17 cellular contexts compared by ENCODE assay signal in the genomic region with DNA sequence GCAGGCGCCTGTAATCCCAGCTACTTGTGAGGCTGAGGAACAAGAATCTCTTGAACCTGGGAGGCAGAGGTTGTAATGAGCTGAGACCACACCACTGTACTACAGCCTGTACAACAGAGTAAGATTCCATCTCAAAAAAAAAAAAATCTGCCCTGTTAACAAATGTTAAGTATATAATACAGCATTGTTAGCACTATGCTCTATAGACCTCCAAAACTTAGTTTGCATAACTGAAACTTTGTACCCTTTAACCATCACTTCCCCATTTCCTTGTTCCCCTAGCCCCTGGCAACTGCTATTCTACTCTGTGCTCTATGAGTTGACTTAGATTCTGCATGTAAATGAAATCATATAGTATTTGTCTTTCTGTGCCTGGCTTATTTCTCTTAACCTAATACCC.
DNase-seq lines count a peak whose midpoint lies in the region; ATAC-seq lines count a peak whose summit lies in the region.
"Had no signal": no experiment of that assay in that cellular context is flagged by ENCODE, and none has a peak within 500 bp of the region (broad histone marks: within the 10 kb centered on the region; RNA-seq: fewer than 3 reads in every experiment).

No MANE protein-coding gene starts in this region.

- H3K4me1 Mint-ChIP-seq in stimulated activated naive B cell treated with anti-CD40 and anti-IgM and Interleukin-4, amounts not matched to agents 10 μg/mL and 1 μg/mL and 100 μg/mL, for 72 hours, result peaks cover 8 to 29% of the 10 kb centered on the region in 2 donors
- H3K4me1 Mint-ChIP-seq in T-cell, result no peaks in the 10 kb centered on the region
- H3K4me1 Mint-ChIP-seq in effector memory CD8-positive, alpha-beta T cell (ENCODE audit: low read depth in 2 of 2), result no peaks in the 10 kb centered on the region
- H3K4me1 Mint-ChIP-seq: mesothelial cell of epicardium had no signal

- DNase-seq in SIG-M5 treated with dmso at 0.1 percent for 504 hours (lab: John Stamatoyannopoulos, UW; ENCODE audit: unreplicated experiment), result peak; percentile 52
- no peak for DNase-seq in SIG-M5 (lab: John Stamatoyannopoulos, UW)
- DNase-seq in stimulated activated naive B cell treated with anti-CD40 and anti-IgM and Interleukin-4, amounts not matched to agents 10 μg/mL and 1 μg/mL and 100 μg/mL, for 72 hours, result no peak
- no peak for DNase-seq in T-cell
- DNase-seq in SJCRH30, result no peak
- no peak for DNase-seq in effector memory CD8-positive, alpha-beta T cell
- DNase-seq: activated CD4-positive, alpha-beta T cell treated with anti-CD3 and anti-CD28 coated beads for 4 hours; activated naive CD4-positive, alpha-beta T cell treated with anti-CD3 and anti-CD28 coated beads, Interleukin-2, amount 50 U/mL, for 16 hours; DND-41; stimulated activated CD8-positive, alpha-beta memory T cell treated with anti-CD3 and anti-CD28 coated beads, Interleukin-4, amount 100 ng/mL, for 48 hours had no signal

- H3K27ac Mint-ChIP-seq in stimulated activated naive B cell treated with anti-CD40 and anti-IgM and Interleukin-4, amounts not matched to agents 10 μg/mL and 1 μg/mL and 100 μg/mL, for 72 hours, result no peak overlapping the region
- no peak overlapping the region for H3K27ac Mint-ChIP-seq in T-cell
- H3K27ac Mint-ChIP-seq in effector memory CD8-positive, alpha-beta T cell, result no peak overlapping the region
- H3K27ac Mint-ChIP-seq: mesothelial cell of epicardium had no signal

- H3K36me3 Mint-ChIP-seq in stimulated activated naive B cell treated with anti-CD40 and anti-IgM and Interleukin-4, amounts not matched to agents 10 μg/mL and 1 μg/mL and 100 μg/mL, for 72 hours, result no peaks in the 10 kb centered on the region
- no peaks in the 10 kb centered on the region for H3K36me3 Mint-ChIP-seq in T-cell
- H3K36me3 Mint-ChIP-seq in effector memory CD8-positive, alpha-beta T cell (ENCODE audit: insufficient read depth), result no peaks in the 10 kb centered on the region
- H3K36me3 Mint-ChIP-seq: mesothelial cell of epicardium had no signal

- H3K4me1 ChIP-seq in SJCRH30, result no peaks in the 10 kb centered on the region

- H3K4me3 Mint-ChIP-seq in stimulated activated naive B cell treated with anti-CD40 and anti-IgM and Interleukin-4, amounts not matched to agents 10 μg/mL and 1 μg/mL and 100 μg/mL, for 72 hours, result no peak overlapping the region
- no peak overlapping the region for H3K4me3 Mint-ChIP-seq in T-cell
- no peak overlapping the region for H3K4me3 Mint-ChIP-seq in effector memory CD8-positive, alpha-beta T cell
- H3K4me3 Mint-ChIP-seq: mesothelial cell of epicardium had no signal

- no peaks in the 10 kb centered on the region for H3K27me3 Mint-ChIP-seq in stimulated activated naive B cell treated with anti-CD40 and anti-IgM and Interleukin-4, amounts not matched to agents 10 μg/mL and 1 μg/mL and 100 μg/mL, for 72 hours
- H3K27me3 Mint-ChIP-seq in T-cell, result peaks cover 0 to 6% of the 10 kb centered on the region in 2 donors
- peaks cover 0 to 11% of the 10 kb centered on the region in 2 donors for H3K27me3 Mint-ChIP-seq in effector memory CD8-positive, alpha-beta T cell

- H3K4me3 ChIP-seq in SJCRH30, result no peak overlapping the region
- H3K4me3 ChIP-seq: HAP-1, hepatocyte had no signal

- no peak overlapping the region for H3K27ac ChIP-seq in SJCRH30
- H3K27ac ChIP-seq: 22Rv1, hepatocyte, RWPE1 had no signal

- POLR2A ChIA-PET in T-cell (lab: Charles Lee), result no interaction called here

- H3K9me3 ChIP-seq in SJCRH30 (replicated peaks), result no peaks in the 10 kb centered on the region
- H3K9me3 ChIP-seq: HAP-1 had no signal

- CTCF ChIA-PET in T-cell (lab: Charles Lee), result no interaction called here

- H3K36me3 ChIP-seq in SJCRH30, result no peaks in the 10 kb centered on the region
- H3K36me3 ChIP-seq: HAP-1 had no signal

- H3K9me3 Mint-ChIP-seq in stimulated activated naive B cell treated with anti-CD40 and anti-IgM and Interleukin-4, amounts not matched to agents 10 μg/mL and 1 μg/mL and 100 μg/mL, for 72 hours, result peaks cover 0 to 2% of the 10 kb centered on the region in 2 donors
- H3K9me3 Mint-ChIP-seq in T-cell, result no peaks in the 10 kb centered on the region
- H3K9me3 Mint-ChIP-seq in effector memory CD8-positive, alpha-beta T cell, result no peaks in the 10 kb centered on the region
- H3K9me3 Mint-ChIP-seq: mesothelial cell of epicardium had no signal

- no peaks in the 10 kb centered on the region for H3K27me3 ChIP-seq in SJCRH30
- H3K27me3 ChIP-seq: hepatocyte had no signal

- peak; percentile 98 for ATAC-seq in HG02798 (IDR thresholded peaks at IDR 0.05; ENCODE audit: poor library complexity, unreplicated experiment)
- peak; percentile 95 for ATAC-seq in HG03521 (IDR thresholded peaks at IDR 0.05; ENCODE audit: unreplicated experiment)
- peak; percentile 94 to 95 for ATAC-seq in stimulated activated naive B cell treated with anti-CD40 and anti-IgM and Interleukin-4, amounts not matched to agents 10 μg/mL and 1 μg/mL and 100 μg/mL, for 72 hours (replicated peaks)
- no peak for ATAC-seq in T-cell (replicated peaks in 1 of 4)
- no peak for ATAC-seq in effector memory CD8-positive, alpha-beta T cell (replicated peaks)

Comparison
In these comparisons a context has a peak if more than half of its experiments do, and no peak if none do; other contexts are left out.
1. ATAC-seq: peak in HG02798 (single experiment), HG03521 (single experiment) and stimulated activated naive B cell treated with anti-CD40 and anti-IgM and Interleukin-4, amounts not matched to agents 10 μg/mL and 1 μg/mL and 100 μg/mL, for 72 hours (2 of 2); none in T-cell (0 of 4) and effector memory CD8-positive, alpha-beta T cell (single experiment).